Comparison of ENCODE assay signal across 1 cellular context in the genomic region with DNA sequence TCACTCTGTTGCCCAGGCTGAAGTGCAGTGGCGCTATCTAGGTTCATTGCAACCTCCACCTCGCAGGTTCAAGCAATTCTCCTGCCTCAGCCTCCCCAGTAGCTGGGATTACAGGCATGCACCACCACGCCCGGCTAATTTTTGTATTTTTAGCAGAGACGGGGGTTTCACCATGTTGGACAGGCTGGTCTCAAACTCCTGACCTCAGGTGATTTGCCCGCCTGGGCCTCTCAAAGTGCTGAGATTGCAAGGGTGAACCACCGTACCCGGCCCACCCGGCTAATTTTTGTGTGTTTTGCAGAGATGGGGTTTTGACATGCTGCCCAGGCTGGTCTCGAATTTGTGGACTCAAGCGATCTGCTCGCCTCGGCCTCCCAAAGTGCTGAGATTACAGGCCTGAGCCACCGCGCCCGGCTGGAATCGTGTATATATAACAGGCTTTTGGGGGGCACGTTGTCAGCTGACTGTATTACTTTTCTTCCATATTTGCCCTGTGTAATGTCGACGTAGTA.
A peak's percentile ranks its signal among the peaks of the same experiment; 100 is the strongest.
TF ChIP-seq lines count a peak whose summit lies in the region.
"Not testable (repeated sequence)": the region's sequence is repeated elsewhere in the genome, so short reads cannot be mapped to it uniquely, and the experiment has no call there.

No MANE protein-coding gene starts in this region.

TF ChIP-seq in K562, 482 proteins besides CTCF, POLR2A, EP300 and RAD21:
- TF ChIP-seq DPF2 (IDR thresholded peaks at IDR 0.05): 0 out of 2 replicates have a peak, but pooled peaks have one; percentile 4
- 0 out of 2 replicates have a peak, but pooled peaks have one; percentile 65 for TF ChIP-seq SMARCA5 (IDR thresholded peaks at IDR 0.05)
- peak; percentile 73 for TF ChIP-seq ADNP (tag; IDR thresholded peaks at IDR 0.05)
- TF ChIP-seq, protein P1, sequence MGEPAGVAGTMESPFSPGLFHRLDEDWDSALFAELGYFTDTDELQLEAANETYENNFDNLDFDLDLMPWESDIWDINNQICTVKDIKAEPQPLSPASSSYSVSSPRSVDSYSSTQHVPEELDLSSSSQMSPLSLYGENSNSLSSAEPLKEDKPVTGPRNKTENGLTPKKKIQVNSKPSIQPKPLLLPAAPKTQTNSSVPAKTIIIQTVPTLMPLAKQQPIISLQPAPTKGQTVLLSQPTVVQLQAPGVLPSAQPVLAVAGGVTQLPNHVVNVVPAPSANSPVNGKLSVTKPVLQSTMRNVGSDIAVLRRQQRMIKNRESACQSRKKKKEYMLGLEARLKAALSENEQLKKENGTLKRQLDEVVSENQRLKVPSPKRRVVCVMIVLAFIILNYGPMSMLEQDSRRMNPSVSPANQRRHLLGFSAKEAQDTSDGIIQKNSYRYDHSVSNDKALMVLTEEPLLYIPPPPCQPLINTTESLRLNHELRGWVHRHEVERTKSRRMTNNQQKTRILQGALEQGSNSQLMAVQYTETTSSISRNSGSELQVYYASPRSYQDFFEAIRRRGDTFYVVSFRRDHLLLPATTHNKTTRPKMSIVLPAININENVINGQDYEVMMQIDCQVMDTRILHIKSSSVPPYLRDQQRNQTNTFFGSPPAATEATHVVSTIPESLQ (CRISPR knock-in tag; IDR thresholded peaks at IDR 0.05): 0 out of 2 replicates have a peak, but pooled peaks have one; percentile 3
- TF ChIP-seq, protein P2, sequence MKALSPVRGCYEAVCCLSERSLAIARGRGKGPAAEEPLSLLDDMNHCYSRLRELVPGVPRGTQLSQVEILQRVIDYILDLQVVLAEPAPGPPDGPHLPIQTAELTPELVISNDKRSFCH (CRISPR knock-in tag; IDR thresholded peaks at IDR 0.05): not testable (repeated sequence)
- TF ChIP-seq, protein P2 (tag; IDR thresholded peaks at IDR 0.05): 0 out of 2 replicates have a peak, but pooled peaks have one; percentile 26
- peak; percentile 91 for TF ChIP-seq ZNF121 (CRISPR knock-in tag; conservative IDR thresholded peaks at IDR 0.05)
- TF ChIP-seq, protein P3, sequence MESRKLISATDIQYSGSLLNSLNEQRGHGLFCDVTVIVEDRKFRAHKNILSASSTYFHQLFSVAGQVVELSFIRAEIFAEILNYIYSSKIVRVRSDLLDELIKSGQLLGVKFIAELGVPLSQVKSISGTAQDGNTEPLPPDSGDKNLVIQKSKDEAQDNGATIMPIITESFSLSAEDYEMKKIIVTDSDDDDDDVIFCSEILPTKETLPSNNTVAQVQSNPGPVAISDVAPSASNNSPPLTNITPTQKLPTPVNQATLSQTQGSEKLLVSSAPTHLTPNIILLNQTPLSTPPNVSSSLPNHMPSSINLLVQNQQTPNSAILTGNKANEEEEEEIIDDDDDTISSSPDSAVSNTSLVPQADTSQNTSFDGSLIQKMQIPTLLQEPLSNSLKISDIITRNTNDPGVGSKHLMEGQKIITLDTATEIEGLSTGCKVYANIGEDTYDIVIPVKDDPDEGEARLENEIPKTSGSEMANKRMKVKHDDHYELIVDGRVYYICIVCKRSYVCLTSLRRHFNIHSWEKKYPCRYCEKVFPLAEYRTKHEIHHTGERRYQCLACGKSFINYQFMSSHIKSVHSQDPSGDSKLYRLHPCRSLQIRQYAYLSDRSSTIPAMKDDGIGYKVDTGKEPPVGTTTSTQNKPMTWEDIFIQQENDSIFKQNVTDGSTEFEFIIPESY (CRISPR knock-in tag; IDR thresholded peaks at IDR 0.05): 0 out of 2 replicates have a peak, but pooled peaks have one; percentile 52
- TF ChIP-seq HDAC2 (IDR thresholded peaks at IDR 0.05): 0 out of 2 replicates have a peak, but pooled peaks have one; percentile 22
- 0 out of 4 replicates have a peak, but pooled peaks of 1 of the 2 experiments have one; percentile 16 for TF ChIP-seq HDAC1 (IDR thresholded peaks at IDR 0.05)
- 0 out of 2 replicates have a peak, but pooled peaks have one; percentile 5 for TF ChIP-seq ARID1B (IDR thresholded peaks at IDR 0.05)
- TF ChIP-seq BCOR (IDR thresholded peaks at IDR 0.05): peak; percentile 87
- TF ChIP-seq C11orf30 (IDR thresholded peaks at IDR 0.05; ENCODE audit: low read depth): peak; percentile 15; the same call in 1 of the 2 replicates
